In the genomic region with DNA sequence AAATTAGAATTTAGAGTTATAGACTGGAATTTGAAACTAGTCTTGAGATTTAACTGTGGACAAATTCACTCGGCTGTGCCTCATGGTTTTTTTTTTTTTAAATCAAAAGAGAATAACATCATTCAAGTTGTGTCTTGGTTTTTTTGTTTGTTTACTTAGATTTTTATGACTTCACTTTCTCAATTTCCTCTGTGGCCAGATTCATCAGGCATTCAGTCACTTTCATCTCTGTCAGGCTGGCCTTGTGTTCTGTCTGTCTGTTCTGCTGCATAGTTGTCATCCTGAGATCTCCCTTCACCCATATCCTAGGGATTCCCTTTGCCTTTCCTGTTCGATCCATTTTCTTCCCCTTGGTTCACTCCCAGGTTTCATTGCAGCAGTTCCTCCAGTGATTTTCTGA, we compare ENCODE assay signal across 10 cellular contexts. TPM values are rescaled to one million over a fixed set of nuclear protein-coding genes. Genes with fewer than 3 reads are reported as not detected.
DNase-seq lines count a peak whose midpoint lies in the region; ATAC-seq, FAIRE-seq and TF ChIP-seq lines count a peak whose summit lies in the region.
"Had no signal": no experiment of that assay in that cellular context is flagged by ENCODE, and none has a peak within 500 bp of the region (broad histone marks: within the 10 kb centered on the region; RNA-seq: fewer than 3 reads in every experiment).

No MANE protein-coding gene starts in this region.

- no TSS peak for BruUV-seq in GM12878 (replicated peaks; lab: Mats Ljungman, UMichigan)

- H2AFZ ChIP-seq in H9 (ENCODE audit: low read length): no peak overlapping the region
- no peak overlapping the region for H2AFZ ChIP-seq in GM12878 (ENCODE audit: control insufficient read depth, low read depth, low read length)

- TF ChIP-seq CTCF in H9 (conservative IDR thresholded peaks at IDR 0.05) (no peak), GM12878 (IDR thresholded peaks at IDR 0.05 in 2 of 3, conservative IDR thresholded peaks at IDR 0.05 in 1 of 3; ENCODE audit: control insufficient read depth in 2 of 3, extremely low read depth in 1 of 3, insufficient read depth in 1 of 3, low read depth in 3 of 3, low read length in 3 of 3) (no peak), nephron progenitor cell (IDR thresholded peaks at IDR 0.05) (no peak), ascending aorta (IDR thresholded peaks at IDR 0.05) (no peak)

- H3K4me1 Mint-ChIP-seq in CD4-positive, alpha-beta memory T cell: peaks cover 51 to 79% (median 65%) of the 10 kb centered on the region in 4 donors
- H3K4me1 Mint-ChIP-seq in H9 (peaks cover 33 to 38% of the 10 kb centered on the region in 2 experiments), nephron progenitor cell (peaks cover 53% of the 10 kb centered on the region)

- in situ Hi-C loops in GM12878 (cut with MboI): no loop called here

- H3K18ac ChIP-seq in H9 (ENCODE audit: insufficient read length, low read depth, low read length): no peak overlapping the region

- SMC1A ChIA-PET in GM12878 (lab: Charles Lee; ENCODE audit: uncharacterized antibody, unreplicated experiment): interaction anchor here (1.0 kb wide), 1 partner anchor 105 kb away, joined by 3 read pairs; no protein-coding TSS in a partner anchor

- DNase-seq in CD4-positive, alpha-beta memory T cell: peak in 4 of 5 donors; percentile 14 to 60 (median 32)
- DNase-seq in H9 (no peak), GM12878 (ENCODE audit: low read depth, low spot score) (no peak), nephron progenitor cell (no peak), islet precursor cell (no peak), NCI-H146 (lab: John Stamatoyannopoulos, UW) (no peak), ascending aorta (ENCODE audit: low spot score in 2 of 2) (no peak), NOMO-1 treated with DMSO at 0.1 percent for 48 hours (lab: John Stamatoyannopoulos, UW; ENCODE audit: unreplicated experiment) (no peak)
- DNase-seq: GDM1, SHP77 had no signal

- TF ChIP-seq RAD21 in GM12878 (IDR thresholded peaks at IDR 0.05; ENCODE audit: insufficient read depth, low read depth, low read length): no peak

- no peak overlapping the region for H3K27ac ChIP-seq in CD4-positive, alpha-beta memory T cell (ENCODE audit: low read depth, low read length)
- H3K27ac ChIP-seq in H9 (ENCODE audit: insufficient read length, low read depth, low read length) (no peak overlapping the region), GM12878 (ENCODE audit: control insufficient read depth, insufficient read depth) (no peak overlapping the region), ascending aorta (peak overlapping the region in 1 of 2 donors; percentile 40)

- no peaks in the 10 kb centered on the region for H3K79me1 ChIP-seq in H9 (ENCODE audit: insufficient read depth, low read depth, low read length, poor library complexity, severe bottlenecking)

- peak; percentile 56 for FAIRE-seq in GM12878 (lab: Jason Lieb, UNC)

- RAD21 ChIA-PET in GM12878 (lab: Charles Lee; ENCODE audit: unreplicated experiment): no interaction called here

- no peak overlapping the region for H3K4me3 ChIP-seq in CD4-positive, alpha-beta memory T cell (ENCODE audit: low read length in 2 of 2)
- 0 out of 2 replicates have a peak overlapping the region, but pooled peaks have one; percentile 14 for H3K4me3 ChIP-seq in GM12878
- peak overlapping the region in 1 of 2 donors; percentile 17 for H3K4me3 ChIP-seq in ascending aorta

- H3K4me1 ChIP-seq in CD4-positive, alpha-beta memory T cell (ENCODE audit: insufficient read depth, low read length): peaks cover 86% of the 10 kb centered on the region
- H3K4me1 ChIP-seq in H9 (ENCODE audit: insufficient read depth, low read length): no peaks in the 10 kb centered on the region; the same call in 1 of the 2 replicates
- H3K4me1 ChIP-seq in GM12878 (ENCODE audit: control insufficient read depth, insufficient read depth, low read length): peaks cover 18% of the 10 kb centered on the region
- H3K4me1 ChIP-seq in ascending aorta: peaks cover 0 to 52% of the 10 kb centered on the region in 2 donors

- H3K36me3 ChIP-seq in CD4-positive, alpha-beta memory T cell (ENCODE audit: insufficient read depth, low read length): no peaks in the 10 kb centered on the region
- no peaks in the 10 kb centered on the region for H3K36me3 ChIP-seq in GM12878 (ENCODE audit: control insufficient read depth in 2 of 2, insufficient read depth in 2 of 2, low read length in 1 of 2)
- H3K36me3 ChIP-seq in ascending aorta: no peaks in the 10 kb centered on the region

- H3K9ac ChIP-seq in H9 (ENCODE audit: extremely low read depth, insufficient read length, low read length): no peak overlapping the region
- H3K9ac ChIP-seq in GM12878 (ENCODE audit: control insufficient read depth, insufficient read depth, low read length): no peak overlapping the region

- no peak overlapping the region for H2BK20ac ChIP-seq in H9 (ENCODE audit: low read depth, low read length, poor library complexity, severe bottlenecking)

- H3K14ac ChIP-seq in H9 (ENCODE audit: insufficient read depth, low read length): no peak overlapping the region

- H4K20me1 ChIP-seq in H9 (ENCODE audit: control insufficient read depth, insufficient read depth, insufficient read length) (no peaks in the 10 kb centered on the region), GM12878 (ENCODE audit: control insufficient read depth, insufficient read depth) (peaks cover 6% of the 10 kb centered on the region)

- WGBS in H9 (ENCODE audit: extremely low coverage, insufficient read length, low lambda C conversion rate): no CpG with 5 or more reads among the region's 2 CpGs
- WGBS in GM12878 (ENCODE audit: insufficient coverage, insufficient replicate concordance, low lambda C conversion rate, missing lambda C conversion rate): 24% methylated on average over 2 of the region's 2 CpGs

- H3K79me2 ChIP-seq in H9 (ENCODE audit: insufficient read depth, low read length): peaks cover 42% of the 10 kb centered on the region; the same call in 1 of the 2 replicates
- peaks cover 91% of the 10 kb centered on the region for H3K79me2 ChIP-seq in GM12878 (ENCODE audit: control insufficient read depth, insufficient read depth, low read length)

- no peaks in the 10 kb centered on the region for H3K9me3 Mint-ChIP-seq in CD4-positive, alpha-beta memory T cell
- no peaks in the 10 kb centered on the region for H3K9me3 Mint-ChIP-seq in H9
- no peaks in the 10 kb centered on the region for H3K9me3 Mint-ChIP-seq in nephron progenitor cell

- H3K9me3 ChIP-seq in CD4-positive, alpha-beta memory T cell (ENCODE audit: control insufficient read depth in 1 of 2, low read length in 2 of 2): no peaks in the 10 kb centered on the region
- H3K9me3 ChIP-seq in H9 (ENCODE audit: control insufficient read depth, low read depth, low read length) (no peaks in the 10 kb centered on the region), GM12878 (replicated peaks; ENCODE audit: control insufficient read depth, insufficient read depth, low read length) (no peaks in the 10 kb centered on the region), ascending aorta (no peaks in the 10 kb centered on the region)

- H3K36me3 Mint-ChIP-seq in CD4-positive, alpha-beta memory T cell: peaks cover 2 to 7% of the 10 kb centered on the region in 2 donors
- H3K36me3 Mint-ChIP-seq in H9 (ENCODE audit: insufficient read depth in 1 of 3, low read depth in 3 of 3) (peaks cover 1 to 6% (median 1%) of the 10 kb centered on the region in 3 experiments; a peak in 2 of 7 replicates), nephron progenitor cell (ENCODE audit: low read depth) (peaks cover 15% of the 10 kb centered on the region)

- no peak overlapping the region for H4K91ac ChIP-seq in H9 (ENCODE audit: insufficient read length, low read depth, low read length)

- no peak overlapping the region for H4K8ac ChIP-seq in H9 (replicated peaks; ENCODE audit: insufficient read length, low read depth, low read length)

- H2BK5ac ChIP-seq in H9 (ENCODE audit: insufficient read length, low read length): no peak overlapping the region

- H3K23me2 ChIP-seq in H9 (ENCODE audit: insufficient read length, low read depth, low read length, poor library complexity, severe bottlenecking): no peaks in the 10 kb centered on the region

- intact Hi-C loops in CD4-positive, alpha-beta memory T cell (cut with micrococcal nuclease): no loop called here
- intact Hi-C loops in GM12878 (cut with micrococcal nuclease; ENCODE audit: unreplicated experiment): no loop called here
- intact Hi-C loops in ascending aorta (cut with DNase I): no loop called here

- H4K5ac ChIP-seq in H9 (ENCODE audit: insufficient read length, low read depth, low read length): no peak overlapping the region

- H2BK15ac ChIP-seq in H9 (ENCODE audit: low read depth, low read length): no peak overlapping the region

- H3K27me3 ChIP-seq in CD4-positive, alpha-beta memory T cell (ENCODE audit: insufficient read depth, low read length): no peaks in the 10 kb centered on the region
- no peaks in the 10 kb centered on the region for H3K27me3 ChIP-seq in H9 (ENCODE audit: insufficient read depth, low read length)
- no peaks in the 10 kb centered on the region for H3K27me3 ChIP-seq in GM12878 (replicated peaks in 1 of 2; ENCODE audit: control insufficient read depth in 2 of 2, insufficient read depth in 2 of 2, low read length in 1 of 2)
- H3K27me3 ChIP-seq in ascending aorta: no peaks in the 10 kb centered on the region

- no peak overlapping the region for H3K4me2 ChIP-seq in H9 (ENCODE audit: insufficient read depth, insufficient read length, low read length)
- H3K4me2 ChIP-seq in GM12878 (ENCODE audit: control insufficient read depth, insufficient read depth): peak overlapping the region; percentile 76; the same call in 1 of the 2 replicates

- CTCF ChIA-PET in CD4-positive, alpha-beta memory T cell (lab: Charles Lee; ENCODE audit: partially characterized antibody): no interaction called here
- CTCF ChIA-PET in GM12878 (lab: Yijun Ruan, JAX): interaction anchor here (5.5 to 6.0 kb wide), 2 partner anchors 9 to 20 kb away, joined by 62 to 99 read pairs; no protein-coding TSS in a partner anchor

- peak overlapping the region; percentile 3 to 76 (median 65) for H3K27ac Mint-ChIP-seq in CD4-positive, alpha-beta memory T cell
- H3K27ac Mint-ChIP-seq in H9 (peak overlapping the region in 2 of 3 experiments; percentile 4 to 21; a peak in 3 of 7 replicates), nephron progenitor cell (peak overlapping the region; percentile 21)

- no peak for TF ChIP-seq POLR2A in GM12878 (IDR thresholded peaks at IDR 0.05; ENCODE audit: low read depth, low read length)

- TF ChIP-seq EP300 in GM12878 (IDR thresholded peaks at IDR 0.05; ENCODE audit: borderline replicate concordance in 1 of 2, control insufficient read depth in 1 of 2, low read depth in 2 of 2, low read length in 2 of 2): no peak

- POLR2A ChIA-PET in CD4-positive, alpha-beta memory T cell (lab: Charles Lee; ENCODE audit: partially characterized antibody): no interaction called here
- POLR2A ChIA-PET in GM12878 (lab: Charles Lee): interaction anchor here (1.3 kb wide), 1 partner anchor 11 kb away, joined by 6 read pairs; a partner anchor contains a TSS

- no peak overlapping the region for H2BK12ac ChIP-seq in H9 (ENCODE audit: insufficient read length, low read depth, low read length)

- H3T11ph ChIP-seq in H9 (ENCODE audit: low read length): no peak overlapping the region

- ATAC-seq in GM12878: peak; percentile 46

- no peak overlapping the region for H2BK120ac ChIP-seq in H9 (ENCODE audit: low read depth, low read length, poor library complexity, severe bottlenecking)

- H3K4ac ChIP-seq in H9 (ENCODE audit: low read depth, low read length): no peak overlapping the region

- no peak overlapping the region for H3K23ac ChIP-seq in H9 (ENCODE audit: insufficient read length, low read depth, low read length)

- H3K4me3 Mint-ChIP-seq in CD4-positive, alpha-beta memory T cell: peak overlapping the region; percentile 1 to 82 (median 38)
- H3K4me3 Mint-ChIP-seq in H9 (no peak overlapping the region), nephron progenitor cell (no peak overlapping the region)

- H3K56ac ChIP-seq in H9 (ENCODE audit: insufficient read length, low read depth, low read length): no peak overlapping the region

- no peaks in the 10 kb centered on the region for H3K27me3 Mint-ChIP-seq in CD4-positive, alpha-beta memory T cell
- H3K27me3 Mint-ChIP-seq in H9 (ENCODE audit: low read depth) (no peaks in the 10 kb centered on the region), nephron progenitor cell (ENCODE audit: low read depth, poor library complexity) (peaks cover 3% of the 10 kb centered on the region)

- no peak overlapping the region for H2AK5ac ChIP-seq in H9 (ENCODE audit: insufficient read length, low read length)

RNA-seq across cellular contexts. Expression of a gene that starts 10.0 kb away (rescaled TPM):
- total RNA-seq in CD4-positive, alpha-beta memory T cell: 100 to 1,000 TPM; 108 to 113 TPM
- polyA plus RNA-seq in CD4-positive, alpha-beta memory T cell: 10 to 100 TPM; 18.4 to 44.7 TPM
- total RNA-seq in H9 (2021) (71.3 and 81.9 TPM in 2 replicates), GM12878 (2014; rRNA removed) (39.6 and 43.3 TPM in 2 replicates), GM12878 (2014; rRNA removed; fragmentation: Illumina TruSeq; extraction: Trizol) (48.0 and 48.3 TPM in 2 replicates), GM12878 (2021) (51.9 and 59.3 TPM in 2 replicates), ascending aorta (78.1 TPM)
- 225 and 244 TPM in 2 replicates for total RNA-seq in GM12878 (2013; cell fraction: nucleolus; rRNA removed)
- polyA plus RNA-seq in GM12878 (2011; ENCODE audit: low read depth): 36.8 TPM
- polyA plus RNA-seq in GM12878 (2011; rRNA removed) (75.1 and 85.6 TPM in 2 replicates), GM12878 (2014; fragmentation: Illumina TruSeq; extraction: Trizol) (50.7 and 52.0 TPM in 2 replicates), GM12878 (2014; fragmentation: Nextera tagmentation; extraction: Ambion mirVana) (10 to 100 TPM; 10.7 to 19.8 TPM), GM12878 (2014; rRNA removed) (43.2 and 49.9 TPM in 2 replicates), GM12878 (2016; fragmentation: Nextera tagmentation; extraction: Ambion mirVana) (10 to 100 TPM; 28.6 to 31.0 TPM)
- 40.5 and 46.1 TPM in 2 replicates for polyA plus RNA-seq in GM12878 (2011; cell fraction: cytosol; rRNA removed)
- polyA plus RNA-seq in GM12878 (2011; cell fraction: nucleus; rRNA removed): 90.2 and 95.2 TPM in 2 replicates
- polyA plus RNA-seq in GM12878 (2012): 39.8 and 47.5 TPM in 2 replicates
- polyA minus RNA-seq in GM12878 (2011; rRNA and poly(A)+ RNA removed): 73.2 and 80.4 TPM in 2 replicates
- polyA minus RNA-seq in GM12878 (2011; cell fraction: cytosol; rRNA and poly(A)+ RNA removed): 15.8 and 21.0 TPM in 2 replicates
- polyA minus RNA-seq in GM12878 (2011; cell fraction: nucleus; rRNA and poly(A)+ RNA removed): 63.7 and 92.2 TPM in 2 replicates

Comparison
In these comparisons a context has a peak if more than half of its experiments do, and no peak if none do; other contexts are left out.
1. DNase-seq: peak in CD4-positive, alpha-beta memory T cell (4 of 5); none in H9 (single experiment), GM12878 (single experiment), nephron progenitor cell (single experiment), islet precursor cell (single experiment), NCI-H146 (single experiment), ascending aorta (0 of 2) and NOMO-1 treated with DMSO at 0.1 percent for 48 hours (single experiment).
2. H3K27ac Mint-ChIP-seq: peak in every context shown above with its lines; median percentile 65 in CD4-positive, alpha-beta memory T cell; 21 in nephron progenitor cell; 12 in H9.
3. H3K4me3 Mint-ChIP-seq: peak in CD4-positive, alpha-beta memory T cell (8 of 8); none in H9 (0 of 2) and nephron progenitor cell (single experiment).